In genomic region chr1:26799479-26800133, GRCh38 we compare ENCODE assay signal across 8 cellular contexts. TPM values are rescaled to one million over a fixed set of nuclear protein-coding genes. Genes with fewer than 3 reads are reported as not detected.
DNase-seq lines count a peak whose midpoint lies in the region; ATAC-seq, FAIRE-seq and TF ChIP-seq lines count a peak whose summit lies in the region.

No MANE protein-coding gene starts in this region.

- CTCF ChIA-PET in activated CD8-positive, alpha-beta memory T cell treated with anti-CD3 and anti-CD28 coated beads, Interleukin-2, amount 10 ng/mL, durations not matched to agents 7 days and 5 days (lab: Charles Lee): interaction anchor here (0.8 to 7.0 kb wide), 17 partner anchors 10 to 299 kb away, joined by 3 to 106 read pairs (median 6); partner anchors contain the start of genes GPATCH3, PIGV and ZDHHC18

- H3K27me3 Mint-ChIP-seq in activated CD8-positive, alpha-beta memory T cell treated with anti-CD3 and anti-CD28 coated beads, Interleukin-2, amount 10 ng/mL, durations not matched to agents 7 days and 5 days: no peaks in the 10 kb centered on the region

- no peaks in the 10 kb centered on the region; the same call in 1 of the 2 replicates for H4K20me1 ChIP-seq in Karpas-422 (ENCODE audit: insufficient read depth, low read depth, low read length)

- H3K4me3 ChIP-seq in fibroblast of the aortic adventitia (ENCODE audit: low read depth, low read length): no peak overlapping the region
- H3K4me3 ChIP-seq in pancreas: no peak overlapping the region
- no peak overlapping the region for H3K4me3 ChIP-seq in Karpas-422 (ENCODE audit: low read length)

- FAIRE-seq in pancreas (lab: Jason Lieb, UNC): no peak

- H3K9me3 ChIP-seq in pancreas (no peaks in the 10 kb centered on the region), Karpas-422 (ENCODE audit: low read length) (no peaks in the 10 kb centered on the region)

- no peak overlapping the region for H3K9ac ChIP-seq in Karpas-422 (ENCODE audit: low read length)

- no peaks in the 10 kb centered on the region for H3K27me3 ChIP-seq in pancreas
- H3K27me3 ChIP-seq in Karpas-422 (ENCODE audit: low read length): no peaks in the 10 kb centered on the region

- H3K4me1 ChIP-seq in pancreas: no peaks in the 10 kb centered on the region
- no peaks in the 10 kb centered on the region for H3K4me1 ChIP-seq in Karpas-422 (ENCODE audit: low read length)

- no peaks in the 10 kb centered on the region for H3K9me2 ChIP-seq in Karpas-422 (replicated peaks; ENCODE audit: insufficient read depth, low read length)

- TF ChIP-seq CTCF in fibroblast of the aortic adventitia (IDR thresholded peaks at IDR 0.05; ENCODE audit: insufficient read depth, low read length) (no peak), pancreas (IDR thresholded peaks at IDR 0.05) (no peak)

- no peaks in the 10 kb centered on the region for H3K79me2 ChIP-seq in Karpas-422 (ENCODE audit: low read length)

- peaks cover 11% of the 10 kb centered on the region for H3K36me3 Mint-ChIP-seq in activated CD8-positive, alpha-beta memory T cell treated with anti-CD3 and anti-CD28 coated beads, Interleukin-2, amount 10 ng/mL, durations not matched to agents 7 days and 5 days

- H3K27ac ChIP-seq in pancreas (peak overlapping the region in 2 of 4 donors; percentile 62 to 63), Karpas-422 (ENCODE audit: low read length) (no peak overlapping the region)

- H3K36me3 ChIP-seq in pancreas (peaks cover 0 to 5% (median 0%) of the 10 kb centered on the region in 3 donors), Karpas-422 (ENCODE audit: insufficient read depth, low read length) (no peaks in the 10 kb centered on the region)

- DNase-seq in stimulated activated CD4-positive, alpha-beta T cell treated with anti-CD3 and anti-CD28 coated beads, Interleukin-15, amount 100 ng/mL, for 24 hours: peak; percentile 33
- DNase-seq in stimulated activated CD4-positive, alpha-beta T cell treated with anti-CD3 and anti-CD28 coated beads, Interleukin-4, amount 100 ng/mL, for 1 hour: no peak
- peak; percentile 63 for DNase-seq in activated CD8-positive, alpha-beta memory T cell treated with anti-CD3 and anti-CD28 coated beads, Interleukin-2, amount 10 ng/mL, durations not matched to agents 7 days and 5 days
- DNase-seq in fibroblast of the aortic adventitia (ENCODE audit: low read depth) (peak; percentile 83), pancreas (no peak), Karpas-422 (no peak), UCSD-AML1 (lab: John Stamatoyannopoulos, UW; ENCODE audit: unreplicated experiment) (no peak), SIG-M5 treated with dmso at 0.1 percent for 504 hours (lab: John Stamatoyannopoulos, UW; ENCODE audit: unreplicated experiment) (no peak)

- peaks cover 47% of the 10 kb centered on the region for H3K4me1 Mint-ChIP-seq in activated CD8-positive, alpha-beta memory T cell treated with anti-CD3 and anti-CD28 coated beads, Interleukin-2, amount 10 ng/mL, durations not matched to agents 7 days and 5 days

- peak overlapping the region; percentile 97 for H3K27ac Mint-ChIP-seq in activated CD8-positive, alpha-beta memory T cell treated with anti-CD3 and anti-CD28 coated beads, Interleukin-2, amount 10 ng/mL, durations not matched to agents 7 days and 5 days

- H3K4me2 ChIP-seq in Karpas-422 (ENCODE audit: low read depth, low read length, poor library complexity, severe bottlenecking): no peak overlapping the region

- peak overlapping the region; percentile 56 for H3K4me3 Mint-ChIP-seq in activated CD8-positive, alpha-beta memory T cell treated with anti-CD3 and anti-CD28 coated beads, Interleukin-2, amount 10 ng/mL, durations not matched to agents 7 days and 5 days

- ATAC-seq in activated CD8-positive, alpha-beta memory T cell treated with anti-CD3 and anti-CD28 coated beads, Interleukin-2, amount 10 ng/mL, durations not matched to agents 7 days and 5 days: peak; percentile 76
- peak in 3 of 4 donors; percentile 49 to 86 (median 85) for ATAC-seq in pancreas

- intact Hi-C loops in pancreas (cut with DNase I): loop anchor here in 2 of 3 donors (10.0 kb wide), 2 partner anchors 125 to 195 kb away; no protein-coding TSS in a partner anchor

- WGBS in pancreas, 2 donors: 54 to 58% methylated on average over 5 of the region's 5 CpGs

- no peaks in the 10 kb centered on the region for H3K9me3 Mint-ChIP-seq in activated CD8-positive, alpha-beta memory T cell treated with anti-CD3 and anti-CD28 coated beads, Interleukin-2, amount 10 ng/mL, durations not matched to agents 7 days and 5 days (ENCODE audit: low read depth)

- H2AFZ ChIP-seq in Karpas-422 (ENCODE audit: low read length): no peak overlapping the region

RNA-seq across cellular contexts. Expression of gene PIGV, which starts 11.9 kb away (rescaled TPM):
- total RNA-seq in activated CD8-positive, alpha-beta memory T cell treated with anti-CD3 and anti-CD28 coated beads, Interleukin-2, amount 10 ng/mL, durations not matched to agents 7 days and 5 days: 1 to 10 TPM; 8.6 to 9.7 TPM
- total RNA-seq in fibroblast of the aortic adventitia (ENCODE audit: low replicate concordance) (11.5 and 18.1 TPM in 2 replicates), pancreas (1 to 10 TPM; 5.6 to 9.5 (median 7.3) TPM)
- 1 to 10 TPM; 3.3 to 6.2 TPM for polyA plus RNA-seq in pancreas
- total RNA-seq in Karpas-422 (2014; rRNA removed; shearing (Covaris generic); ENCODE audit: low replicate concordance): 5.8 and 15.7 TPM in 2 replicates

RNA-seq across cellular contexts. Expression of gene ZDHHC18, which starts 26.9 kb away (rescaled TPM):
- 10 to 100 TPM; 53.1 to 54.9 TPM for total RNA-seq in activated CD8-positive, alpha-beta memory T cell treated with anti-CD3 and anti-CD28 coated beads, Interleukin-2, amount 10 ng/mL, durations not matched to agents 7 days and 5 days
- total RNA-seq in fibroblast of the aortic adventitia (ENCODE audit: low replicate concordance) (2.5 and 10.4 TPM in 2 replicates), pancreas (1 to 10 TPM; 3.4 to 9.9 (median 5.4) TPM)
- 1 to 10 TPM; 6.4 to 8.6 TPM for polyA plus RNA-seq in pancreas
- 25.1 and 31.0 TPM in 2 replicates for total RNA-seq in Karpas-422 (2014; rRNA removed; shearing (Covaris generic); ENCODE audit: low replicate concordance)

Comparison
In these comparisons a context has a peak if more than half of its experiments do, and no peak if none do; other contexts are left out.
1. DNase-seq: peak in stimulated activated CD4-positive, alpha-beta T cell treated with anti-CD3 and anti-CD28 coated beads, Interleukin-15, amount 100 ng/mL, for 24 hours (single experiment), activated CD8-positive, alpha-beta memory T cell treated with anti-CD3 and anti-CD28 coated beads, Interleukin-2, amount 10 ng/mL, durations not matched to agents 7 days and 5 days (single experiment) and fibroblast of the aortic adventitia (single experiment); none in stimulated activated CD4-positive, alpha-beta T cell treated with anti-CD3 and anti-CD28 coated beads, Interleukin-4, amount 100 ng/mL, for 1 hour (single experiment), pancreas (0 of 6), Karpas-422 (single experiment), UCSD-AML1 (single experiment) and SIG-M5 treated with dmso at 0.1 percent for 504 hours (single experiment).